8 cellular contexts compared by ENCODE assay signal in genomic region chr11:90222459-90223247, GRCh38. TPM values are rescaled to one million over a fixed set of nuclear protein-coding genes. Genes with fewer than 3 reads are reported as not detected.
DNase-seq lines count a peak whose midpoint lies in the region; ATAC-seq and TF ChIP-seq lines count a peak whose summit lies in the region.

Gene CHORDC1 (minus strand): TSS chr11:90223049. CDS start chr11:90222954, 95 bp downstream.

- intact Hi-C loops in Caco-2 (cut with micrococcal nuclease; ENCODE audit: unreplicated experiment), result loop anchor here (1.0 to 5.0 kb wide), 2 partner anchors 12 to 225 kb away; no protein-coding TSS in a partner anchor

- peak within 1 kb of the TSS; percentile 51 for H2BK5ac ChIP-seq in mesendoderm (ENCODE audit: low read length)

- no peak within 1 kb of the TSS for H2BK120ac ChIP-seq in mesendoderm (ENCODE audit: low read depth, low read length)

- no peaks in the 10 kb centered on the region for H3K27me3 ChIP-seq in Caco-2 (replicated peaks; ENCODE audit: control insufficient read depth, insufficient read depth, low read length)
- no peaks in the 10 kb centered on the region for H3K27me3 ChIP-seq in NT2/D1 (ENCODE audit: insufficient read depth, insufficient read length)
- H3K27me3 ChIP-seq in endodermal cell (ENCODE audit: control insufficient read depth, insufficient read depth, low read length, poor library complexity, severe bottlenecking), result no peaks in the 10 kb centered on the region
- H3K27me3 ChIP-seq in mesendoderm (ENCODE audit: insufficient read depth, low read length, poor library complexity), result no peaks in the 10 kb centered on the region

- H4K5ac ChIP-seq in mesendoderm (ENCODE audit: low read length), result no peak within 1 kb of the TSS

- H3K4me3 ChIP-seq in Caco-2 (ENCODE audit: low read depth, low read length), result peak within 1 kb of the TSS; percentile 79
- H3K4me3 ChIP-seq in NT2/D1 (ENCODE audit: insufficient read length, low read depth), result peak within 1 kb of the TSS; percentile 91
- peak within 1 kb of the TSS; percentile 93 for H3K4me3 ChIP-seq in endodermal cell (ENCODE audit: low read length)
- H3K4me3 ChIP-seq in mesendoderm (ENCODE audit: low read length), result peak within 1 kb of the TSS; percentile 90

- H3K79me2 ChIP-seq in mesendoderm (ENCODE audit: control insufficient read depth, insufficient read depth, low read length), result peaks cover 46% of the 10 kb centered on the region

- 0 out of 2 replicates have a peak, but pooled peaks cover 5% of the 10 kb centered on the region for H3K36me3 ChIP-seq in Caco-2 (ENCODE audit: control insufficient read depth, insufficient read depth, low read length)
- H3K36me3 ChIP-seq in NT2/D1 (ENCODE audit: insufficient read depth, insufficient read length, low read length), result peaks cover 9% of the 10 kb centered on the region
- peaks cover 19% of the 10 kb centered on the region for H3K36me3 ChIP-seq in endodermal cell (ENCODE audit: control insufficient read depth, insufficient read depth, low read length)
- H3K36me3 ChIP-seq in mesendoderm (ENCODE audit: control insufficient read depth, insufficient read depth, low read length), result no peaks in the 10 kb centered on the region

- CTCF ChIA-PET in Caco-2 (lab: Charles Lee), result no interaction called here
- CTCF ChIA-PET in activated CD8-positive, alpha-beta memory T cell treated with anti-CD3 and anti-CD28 coated beads, Interleukin-2, amount 10 ng/mL, durations not matched to agents 7 days and 5 days (lab: Charles Lee), result interaction anchor here (0.9 to 1.0 kb wide), 2 partner anchors 8 to 12 kb away, joined by 3 read pairs; no protein-coding TSS in a partner anchor

- H3K27ac Mint-ChIP-seq in Caco-2 (ENCODE audit: unreplicated experiment) (peak within 1 kb of the TSS; percentile 92), endodermal cell (peak within 1 kb of the TSS; percentile 97)
- peak within 1 kb of the TSS; percentile 94 for H3K27ac Mint-ChIP-seq in activated CD8-positive, alpha-beta memory T cell treated with anti-CD3 and anti-CD28 coated beads, Interleukin-2, amount 10 ng/mL, durations not matched to agents 7 days and 5 days

- H3K56ac ChIP-seq in mesendoderm (ENCODE audit: low read length), result peak within 1 kb of the TSS; percentile 86

- H3K36me3 Mint-ChIP-seq in Caco-2 (ENCODE audit: insufficient read depth, unreplicated experiment) (peaks cover 45% of the 10 kb centered on the region), endodermal cell (ENCODE audit: low read depth) (peaks cover 22% of the 10 kb centered on the region)
- peaks cover 24% of the 10 kb centered on the region for H3K36me3 Mint-ChIP-seq in activated CD8-positive, alpha-beta memory T cell treated with anti-CD3 and anti-CD28 coated beads, Interleukin-2, amount 10 ng/mL, durations not matched to agents 7 days and 5 days

- peak within 1 kb of the TSS; percentile 86 for H3K27ac ChIP-seq in endodermal cell (ENCODE audit: low read depth, low read length)
- H3K27ac ChIP-seq in mesendoderm (ENCODE audit: low read depth, low read length), result peak within 1 kb of the TSS; percentile 39

- H3K4me1 ChIP-seq in Caco-2, result peaks cover 38% of the 10 kb centered on the region
- H3K4me1 ChIP-seq in NT2/D1 (ENCODE audit: insufficient read depth, insufficient read length), result no peaks in the 10 kb centered on the region
- peaks cover 4% of the 10 kb centered on the region for H3K4me1 ChIP-seq in endodermal cell (ENCODE audit: control insufficient read depth, insufficient read depth, low read length)
- H3K4me1 ChIP-seq in mesendoderm (ENCODE audit: control insufficient read depth, low read depth, low read length), result no peaks in the 10 kb centered on the region

- H3K27me3 Mint-ChIP-seq in Caco-2 (ENCODE audit: insufficient read depth, unreplicated experiment) (no peaks in the 10 kb centered on the region), endodermal cell (ENCODE audit: insufficient read depth) (no peaks in the 10 kb centered on the region)
- no peaks in the 10 kb centered on the region for H3K27me3 Mint-ChIP-seq in activated CD8-positive, alpha-beta memory T cell treated with anti-CD3 and anti-CD28 coated beads, Interleukin-2, amount 10 ng/mL, durations not matched to agents 7 days and 5 days

- H3K79me1 ChIP-seq in mesendoderm (ENCODE audit: low read length), result peaks cover 2% of the 10 kb centered on the region

- no peak for TF ChIP-seq CTCF in Caco-2 (IDR thresholded peaks at IDR 0.05; ENCODE audit: insufficient read depth in 1 of 2, low read depth in 1 of 2, low read length in 1 of 2, severe bottlenecking in 1 of 2, unreplicated experiment in 1 of 2)
- no peak for TF ChIP-seq CTCF in endodermal cell (conservative IDR thresholded peaks at IDR 0.05)

- no TSS peak for BruUV-seq in Caco-2 (replicated peaks; lab: Mats Ljungman, UMichigan)

- no peak within 1 kb of the TSS for H2AK5ac ChIP-seq in mesendoderm (ENCODE audit: low read length)

- POLR2A ChIA-PET in Caco-2 (lab: Charles Lee), result interaction anchor here (0.5 to 0.7 kb wide), 2 partner anchors 12 to 51 kb away, joined by 3 read pairs; no protein-coding TSS in a partner anchor

- WGBS in endodermal cell (ENCODE audit: insufficient coverage in 1 of 2, insufficient read length in 1 of 2), 2 experiments, result 0 to 1% methylated on average over 28 to 69 of the region's 71 CpGs
- no CpG with 5 or more reads among the region's 71 CpGs for WGBS in mesendoderm (ENCODE audit: extremely low coverage, insufficient coverage, low lambda C conversion rate)

- H3K9me3 ChIP-seq in Caco-2, result no peaks in the 10 kb centered on the region
- H3K9me3 ChIP-seq in NT2/D1 (ENCODE audit: insufficient read depth, low read length), result peaks cover 11% of the 10 kb centered on the region; the same call in 1 of the 2 replicates
- H3K9me3 ChIP-seq in endodermal cell (ENCODE audit: control insufficient read depth, low read length), result peaks cover 21% of the 10 kb centered on the region

- H3K9ac ChIP-seq in NT2/D1 (ENCODE audit: insufficient read length, low read depth), result peak within 1 kb of the TSS; percentile 93
- H3K9ac ChIP-seq in endodermal cell (ENCODE audit: extremely low read depth, low read length, poor library complexity, severe bottlenecking), result peak within 1 kb of the TSS; percentile 76
- peak within 1 kb of the TSS; percentile 91 for H3K9ac ChIP-seq in mesendoderm (ENCODE audit: low read length)

- H3K4ac ChIP-seq in mesendoderm (ENCODE audit: low read depth, low read length), result peak within 1 kb of the TSS; percentile 44

- H3K18ac ChIP-seq in mesendoderm (ENCODE audit: low read length), result peak within 1 kb of the TSS; percentile 3

- DNase-seq in Caco-2 (peak; percentile 95 to 96), HT-29 (ENCODE audit: low spot score) (peak; percentile 91), NT2/D1 (ENCODE audit: low read depth, low spot score) (peak; percentile 58), endodermal cell (peak; percentile 96), mesendoderm (peak; percentile 92)
- DNase-seq in activated CD8-positive, alpha-beta memory T cell treated with anti-CD3 and anti-CD28 coated beads, Interleukin-2, amount 10 ng/mL, durations not matched to agents 7 days and 5 days, result peak; percentile 96
- DNase-seq in stimulated activated CD8-positive, alpha-beta memory T cell treated with anti-CD3 and anti-CD28 coated beads, Interleukin-15, amount 100 ng/mL, for 1 hour (ENCODE audit: low read depth), result peak; percentile 92

- peak; percentile 92 for ATAC-seq in GM21360 (IDR thresholded peaks at IDR 0.05; ENCODE audit: unreplicated experiment)
- peak; percentile 91 for ATAC-seq in activated CD8-positive, alpha-beta memory T cell treated with anti-CD3 and anti-CD28 coated beads, Interleukin-2, amount 10 ng/mL, durations not matched to agents 7 days and 5 days

- H4K8ac ChIP-seq in mesendoderm (ENCODE audit: low read depth, low read length), result peak within 1 kb of the TSS; percentile 5

- H3K4me2 ChIP-seq in mesendoderm (ENCODE audit: low read length), result peak within 1 kb of the TSS; percentile 81

- H3K9me3 Mint-ChIP-seq in Caco-2 (ENCODE audit: unreplicated experiment) (no peaks in the 10 kb centered on the region), endodermal cell (peaks cover 16% of the 10 kb centered on the region)
- no peaks in the 10 kb centered on the region for H3K9me3 Mint-ChIP-seq in activated CD8-positive, alpha-beta memory T cell treated with anti-CD3 and anti-CD28 coated beads, Interleukin-2, amount 10 ng/mL, durations not matched to agents 7 days and 5 days (ENCODE audit: low read depth)

- peaks cover 33% of the 10 kb centered on the region for H3K4me1 Mint-ChIP-seq in Caco-2 (ENCODE audit: low read depth, unreplicated experiment)
- peaks cover 41% of the 10 kb centered on the region for H3K4me1 Mint-ChIP-seq in activated CD8-positive, alpha-beta memory T cell treated with anti-CD3 and anti-CD28 coated beads, Interleukin-2, amount 10 ng/mL, durations not matched to agents 7 days and 5 days
- H3K4me1 Mint-ChIP-seq in endodermal cell, result peaks cover 25% of the 10 kb centered on the region

- H3K4me3 Mint-ChIP-seq in Caco-2 (ENCODE audit: unreplicated experiment) (peak within 1 kb of the TSS; percentile 98), endodermal cell (peak within 1 kb of the TSS; percentile 92)
- H3K4me3 Mint-ChIP-seq in activated CD8-positive, alpha-beta memory T cell treated with anti-CD3 and anti-CD28 coated beads, Interleukin-2, amount 10 ng/mL, durations not matched to agents 7 days and 5 days, result peak within 1 kb of the TSS; percentile 89

- no peak within 1 kb of the TSS for H2BK15ac ChIP-seq in mesendoderm (replicated peaks; ENCODE audit: low read depth)

- peak within 1 kb of the TSS; percentile 81 for H3K23ac ChIP-seq in mesendoderm (ENCODE audit: low read length)

RNA-seq across cellular contexts. Expression of gene CHORDC1, which starts in this region (rescaled TPM):
- total RNA-seq in Caco-2 (2022) (194 and 227 TPM in 2 replicates), endodermal cell (10 to 100 TPM; 54.6 to 56.9 TPM)
- 18.6 and 25.6 TPM in 2 replicates for total RNA-seq in HT-29 (2014; rRNA removed; shearing (Covaris generic))
- total RNA-seq in activated CD8-positive, alpha-beta memory T cell treated with anti-CD3 and anti-CD28 coated beads, Interleukin-2, amount 10 ng/mL, durations not matched to agents 7 days and 5 days, result 10 to 100 TPM; 66.4 to 90.6 TPM
- polyA plus RNA-seq in endodermal cell (2013, experiment 1 of 2), result 41.2 TPM
- polyA plus RNA-seq in endodermal cell (2013, experiment 2 of 2), result 35.7 TPM
- 87.6 TPM for polyA plus RNA-seq in mesendoderm (2013, experiment 1 of 2)
- 90.0 TPM for polyA plus RNA-seq in mesendoderm (2013, experiment 2 of 2)

Comparison
In these comparisons a context has a peak if more than half of its experiments do, and no peak if none do; other contexts are left out.
1. Peak in every context shown above with its lines: DNase-seq, ATAC-seq, H3K4me3 ChIP-seq and H3K27ac ChIP-seq.